ENCODE assay signal across 8 cellular contexts in genomic region chr7:156969972-156970420, GRCh38. TPM values are rescaled to one million over a fixed set of nuclear protein-coding genes. Genes with fewer than 3 reads are reported as not detected.
DNase-seq lines count a peak whose midpoint lies in the region; ATAC-seq, FAIRE-seq and TF ChIP-seq lines count a peak whose summit lies in the region.

No MANE protein-coding gene starts in this region.

- H4K91ac ChIP-seq in IMR-90 (ENCODE audit: insufficient read depth, low read depth, low read length) (no peak overlapping the region), neuronal stem cell (ENCODE audit: low read depth, low read length, poor library complexity) (no peak overlapping the region)

- H2BK15ac ChIP-seq in IMR-90 (ENCODE audit: low read depth, low read length) (no peak overlapping the region), neuronal stem cell (ENCODE audit: low read length) (no peak overlapping the region)

- peak overlapping the region in 1 of 7 donors; percentile 67 for H3K27ac Mint-ChIP-seq in CD4-positive, alpha-beta memory T cell
- H3K27ac Mint-ChIP-seq in mesothelial cell of epicardium: no peak overlapping the region

- H3K9ac ChIP-seq in IMR-90 (ENCODE audit: low read depth, low read length) (no peak overlapping the region), neuronal stem cell (ENCODE audit: low read depth, low read length, poor library complexity) (no peak overlapping the region)

- CTCF ChIA-PET in CD4-positive, alpha-beta memory T cell (lab: Charles Lee; ENCODE audit: partially characterized antibody): interaction anchor here (0.7 to 2.7 kb wide), 5 partner anchors 9 to 369 kb away, joined by 3 to 9 read pairs (median 7); no protein-coding TSS in a partner anchor
- CTCF ChIA-PET in IMR-90 (lab: Yijun Ruan, JAX): interaction anchor here (0.6 to 1.0 kb wide), 2 partner anchors 109 to 434 kb away, joined by 3 to 5 read pairs; no protein-coding TSS in a partner anchor

- dilution Hi-C loops in IMR-90 (cut with HindIII; ENCODE audit: low sequenced_read_pairs, unreplicated experiment): no loop called here

- no peak overlapping the region for H3K23ac ChIP-seq in IMR-90 (ENCODE audit: low read depth, low read length)
- H3K23ac ChIP-seq in neuronal stem cell (ENCODE audit: low read depth, low read length, poor library complexity): no peak overlapping the region

- H2AK9ac ChIP-seq in IMR-90 (replicated peaks; ENCODE audit: low read depth, low read length, poor library complexity): no peak overlapping the region

- FAIRE-seq in GM12891 (lab: Jason Lieb, UNC): no peak

- no peak for TF ChIP-seq POLR2A in IMR-90 (IDR thresholded peaks at IDR 0.05; ENCODE audit: low read depth, low read length)
- TF ChIP-seq POLR2A in adrenal gland (IDR thresholded peaks at IDR 0.05): no peak
- no peak for TF ChIP-seq POLR2A in GM12891 (IDR thresholded peaks at IDR 0.05; ENCODE audit: low read depth, low read length)

- no peak overlapping the region for H3K14ac ChIP-seq in IMR-90 (replicated peaks; ENCODE audit: low read depth, low read length)
- H3K14ac ChIP-seq in neuronal stem cell (ENCODE audit: low read length): no peak overlapping the region

- no peaks in the 10 kb centered on the region; the same call in 1 of the 2 replicates for H4K20me1 ChIP-seq in IMR-90 (ENCODE audit: insufficient read depth, low read length)

- H4K5ac ChIP-seq in IMR-90 (ENCODE audit: low read depth, low read length): no peak overlapping the region

- H3K9me3 ChIP-seq in CD4-positive, alpha-beta memory T cell (ENCODE audit: control insufficient read depth in 1 of 2, low read length in 2 of 2): no peaks in the 10 kb centered on the region
- H3K9me3 ChIP-seq in IMR-90 (ENCODE audit: control insufficient read depth, insufficient read depth, low read length): no peaks in the 10 kb centered on the region
- H3K9me3 ChIP-seq in adrenal gland (replicated peaks in 1 of 3): no peaks in the 10 kb centered on the region
- H3K9me3 ChIP-seq in neuronal stem cell (replicated peaks in 1 of 2; ENCODE audit: control insufficient read depth in 2 of 2, insufficient read depth in 1 of 2, low read depth in 1 of 2, low read length in 2 of 2): peaks cover 0 to 2% of the 10 kb centered on the region in 2 donors

- no peaks in the 10 kb centered on the region for H3K27me3 ChIP-seq in CD4-positive, alpha-beta memory T cell (ENCODE audit: insufficient read depth, low read length)
- H3K27me3 ChIP-seq in IMR-90 (ENCODE audit: control insufficient read depth, insufficient read depth, low read length) (no peaks in the 10 kb centered on the region), adrenal gland (no peaks in the 10 kb centered on the region), neuronal stem cell (ENCODE audit: control insufficient read depth in 3 of 3, insufficient read depth in 3 of 3, low read depth in 1 of 3, low read length in 3 of 3) (no peaks in the 10 kb centered on the region)

- no peaks in the 10 kb centered on the region for H3K9me3 Mint-ChIP-seq in CD4-positive, alpha-beta memory T cell
- H3K9me3 Mint-ChIP-seq in mesothelial cell of epicardium: no peaks in the 10 kb centered on the region

- H3K18ac ChIP-seq in IMR-90 (ENCODE audit: low read depth, low read length): no peak overlapping the region
- no peak overlapping the region for H3K18ac ChIP-seq in neuronal stem cell (ENCODE audit: low read length)

- no peaks in the 10 kb centered on the region for H3K27me3 Mint-ChIP-seq in CD4-positive, alpha-beta memory T cell
- H3K27me3 Mint-ChIP-seq in mesothelial cell of epicardium (ENCODE audit: low read depth): no peaks in the 10 kb centered on the region

- TF ChIP-seq RAD21 in IMR-90 (IDR thresholded peaks at IDR 0.05; ENCODE audit: low read length): peak; percentile 31; the same call in 1 of the 2 replicates

- intact Hi-C loops in CD4-positive, alpha-beta memory T cell (cut with micrococcal nuclease): loop anchor here (2.0 to 10.0 kb wide), 4 partner anchors 61 to 417 kb away; no protein-coding TSS in a partner anchor
- intact Hi-C loops in IMR-90 (cut with micrococcal nuclease): loop anchor here (1.0 to 10.0 kb wide), 4 partner anchors 167 to 405 kb away; partner anchors contain the start of gene UBE3C
- intact Hi-C loops in adrenal gland (cut with DNase I): loop anchor here (10.0 kb wide), 2 partner anchors 255 to 265 kb away; no protein-coding TSS in a partner anchor

- no peak overlapping the region for H2BK20ac ChIP-seq in IMR-90 (ENCODE audit: low read depth, low read length)

- TF ChIP-seq CTCF in IMR-90 (conservative IDR thresholded peaks at IDR 0.05; ENCODE audit: low read depth, low read length): peak; percentile 45
- peak; percentile 16 to 51 (median 36) for TF ChIP-seq CTCF in adrenal gland (IDR thresholded peaks at IDR 0.05)
- TF ChIP-seq CTCF in mesothelial cell of epicardium (IDR thresholded peaks at IDR 0.05; ENCODE audit: unreplicated experiment): peak; percentile 78

- no peak overlapping the region for H2AK5ac ChIP-seq in IMR-90 (ENCODE audit: low read depth, low read length)
- no peak overlapping the region for H2AK5ac ChIP-seq in neuronal stem cell (ENCODE audit: low read depth, low read length)

- no peaks in the 10 kb centered on the region for H3K4me1 Mint-ChIP-seq in CD4-positive, alpha-beta memory T cell
- H3K4me1 Mint-ChIP-seq in mesothelial cell of epicardium: no peaks in the 10 kb centered on the region

- H3K36me3 ChIP-seq in CD4-positive, alpha-beta memory T cell (ENCODE audit: insufficient read depth, low read length): peaks cover 30% of the 10 kb centered on the region
- peaks cover 41% of the 10 kb centered on the region for H3K36me3 ChIP-seq in IMR-90 (ENCODE audit: control insufficient read depth, insufficient read depth, low read length)
- peaks cover 0 to 40% of the 10 kb centered on the region in 2 donors for H3K36me3 ChIP-seq in adrenal gland (replicated peaks in 1 of 2)
- H3K36me3 ChIP-seq in neuronal stem cell (replicated peaks in 1 of 2; ENCODE audit: control insufficient read depth in 2 of 2, insufficient read depth in 2 of 2, low read length in 2 of 2): peaks cover 17 to 76% of the 10 kb centered on the region in 2 donors

- BruUV-seq in IMR-90 (replicated peaks; lab: Mats Ljungman, UMichigan): no TSS peak

- H3K9me1 ChIP-seq in IMR-90 (ENCODE audit: insufficient read depth, low read length): no peaks in the 10 kb centered on the region

- in situ Hi-C loops in IMR-90 (cut with MboI; ENCODE audit: low sequenced_read_pairs): loop anchor here (25.0 kb wide), 3 partner anchors 167 to 417 kb away; partner anchors contain the start of gene UBE3C

- 100% methylated on average over 2 of the region's 3 CpGs; no CpG with 5 or more reads in 1 of the 2 experiments for WGBS in IMR-90 (ENCODE audit: extremely low coverage in 2 of 2, insufficient read length in 1 of 2), 2 experiments
- WGBS in adrenal gland, 4 donors: 67 to 71% (median 71%) methylated on average over 3 of the region's 3 CpGs
- no CpG with 5 or more reads among the region's 3 CpGs for WGBS in neuronal stem cell (ENCODE audit: extremely low coverage in 2 of 2, insufficient read length in 2 of 2, insufficient replicate concordance in 1 of 2), 2 donors

- no peak overlapping the region for H3K56ac ChIP-seq in IMR-90 (ENCODE audit: extremely low read depth, insufficient read depth, low read length)

- H3K4me1 ChIP-seq in CD4-positive, alpha-beta memory T cell (ENCODE audit: insufficient read depth, low read length): no peaks in the 10 kb centered on the region
- H3K4me1 ChIP-seq in IMR-90 (ENCODE audit: control insufficient read depth, insufficient read depth, low read length) (no peaks in the 10 kb centered on the region), adrenal gland (replicated peaks in 1 of 2) (no peaks in the 10 kb centered on the region), neuronal stem cell (ENCODE audit: control insufficient read depth in 2 of 2, insufficient read depth in 1 of 2, low read depth in 1 of 2, low read length in 2 of 2) (no peaks in the 10 kb centered on the region)

- H3K4me3 ChIP-seq in CD4-positive, alpha-beta memory T cell (ENCODE audit: low read length in 2 of 2): no peak overlapping the region
- no peak overlapping the region for H3K4me3 ChIP-seq in IMR-90 (ENCODE audit: insufficient read depth, low read depth, low read length)
- H3K4me3 ChIP-seq in adrenal gland: no peak overlapping the region
- H3K4me3 ChIP-seq in neuronal stem cell (ENCODE audit: low read length in 2 of 2): no peak overlapping the region

- H2BK120ac ChIP-seq in IMR-90 (ENCODE audit: low read depth, low read length) (no peak overlapping the region), neuronal stem cell (ENCODE audit: low read depth, low read length) (no peak overlapping the region)

- H2AFZ ChIP-seq in IMR-90 (replicated peaks; ENCODE audit: low read length, poor library complexity) (no peak overlapping the region), neuronal stem cell (ENCODE audit: low read length) (no peak overlapping the region)

- H3K4me3 Mint-ChIP-seq in CD4-positive, alpha-beta memory T cell: no peak overlapping the region
- no peak overlapping the region for H3K4me3 Mint-ChIP-seq in mesothelial cell of epicardium

- H3K36me3 Mint-ChIP-seq in CD4-positive, alpha-beta memory T cell: peaks cover 44 to 55% of the 10 kb centered on the region in 2 donors
- peaks cover 24% of the 10 kb centered on the region for H3K36me3 Mint-ChIP-seq in mesothelial cell of epicardium

- ATAC-seq in IMR-90 (ENCODE audit: low read depth): peak; percentile 82
- no peak for ATAC-seq in HG03135 (IDR thresholded peaks at IDR 0.05; ENCODE audit: unreplicated experiment)

- POLR2A ChIA-PET in CD4-positive, alpha-beta memory T cell (lab: Charles Lee; ENCODE audit: partially characterized antibody): no interaction called here
- POLR2A ChIA-PET in IMR-90 (lab: Charles Lee; ENCODE audit: unreplicated experiment): no interaction called here

- H3K79me1 ChIP-seq in IMR-90 (ENCODE audit: low read depth in 1 of 2, low read length in 2 of 2): peaks cover 0 to 3% of the 10 kb centered on the region in 2 experiments; a peak in 1 of 4 replicates
- H3K79me1 ChIP-seq in neuronal stem cell (ENCODE audit: low read depth, low read length): no peaks in the 10 kb centered on the region

- H4K8ac ChIP-seq in IMR-90 (ENCODE audit: low read depth in 2 of 2, low read length in 2 of 2) (no peak overlapping the region), neuronal stem cell (ENCODE audit: low read depth, low read length) (no peak overlapping the region)

- peak in 4 of 5 donors; percentile 12 to 27 (median 24) for DNase-seq in CD4-positive, alpha-beta memory T cell
- peak; percentile 9 for DNase-seq in IMR-90
- DNase-seq in adrenal gland: no peak
- DNase-seq in mesothelial cell of epicardium (ENCODE audit: low spot score in 2 of 2, unreplicated experiment in 2 of 2): peak in 1 of 2 experiments; percentile 20
- no peak for DNase-seq in neuronal stem cell (ENCODE audit: low spot score)
- DNase-seq in GM12891 (ENCODE audit: insufficient read length, low spot score): no peak
- DNase-seq in NCI-H774 (lab: John Stamatoyannopoulos, UW): no peak

- H3K4me2 ChIP-seq in IMR-90 (ENCODE audit: low read depth, low read length) (no peak overlapping the region), neuronal stem cell (ENCODE audit: insufficient read depth, low read length, poor library complexity, severe bottlenecking) (no peak overlapping the region)

- H2BK5ac ChIP-seq in IMR-90 (ENCODE audit: low read depth, low read length, poor library complexity, severe bottlenecking) (no peak overlapping the region), neuronal stem cell (ENCODE audit: low read length) (no peak overlapping the region)

- no peak overlapping the region for H3K27ac ChIP-seq in CD4-positive, alpha-beta memory T cell (ENCODE audit: low read depth, low read length)
- H3K27ac ChIP-seq in IMR-90 (ENCODE audit: insufficient read depth, low read length) (no peak overlapping the region), adrenal gland (no peak overlapping the region), neuronal stem cell (replicated peaks; ENCODE audit: low read length) (no peak overlapping the region)

- H3K4ac ChIP-seq in IMR-90 (ENCODE audit: low read depth, low read length) (no peak overlapping the region), neuronal stem cell (ENCODE audit: low read length) (no peak overlapping the region)

- H2BK12ac ChIP-seq in neuronal stem cell (ENCODE audit: low read length): no peak overlapping the region

RNA-seq across cellular contexts. Expression of gene NOM1, which starts 20.5 kb away (rescaled TPM):
- 10 to 100 TPM; 31.4 to 32.5 TPM for total RNA-seq in CD4-positive, alpha-beta memory T cell
- polyA plus RNA-seq in CD4-positive, alpha-beta memory T cell: 1 to 10 TPM in 1 of 2 donors, under 1 TPM in 1; 0.82 to 9.8 TPM
- 15.4 and 16.4 TPM in 2 replicates for total RNA-seq in IMR-90 (2012; rRNA removed)
- 14.3 and 15.3 TPM in 2 replicates for polyA plus RNA-seq in IMR-90 (2012; rRNA removed)
- 3.5 and 6.4 TPM in 2 replicates for polyA plus RNA-seq in IMR-90 (2012; cell fraction: cytosol; rRNA removed)
- polyA plus RNA-seq in IMR-90 (2012; cell fraction: nucleus; rRNA removed; ENCODE audit: low replicate concordance): 29.4 and 48.6 TPM in 2 replicates
- 10 to 100 TPM in 6 of 8 donors, 1 to 10 TPM in 2; 5.6 to 17.7 (median 15.7) TPM for total RNA-seq in adrenal gland
- polyA plus RNA-seq in adrenal gland: 10 to 100 TPM in 2 of 3 donors, 1 to 10 TPM in 1; 7.7 to 13.9 (median 12.0) TPM
- total RNA-seq in mesothelial cell of epicardium: 27.0 to 29.3 TPM (median 29.1 TPM) in 3 replicates
- polyA plus RNA-seq in neuronal stem cell (2013, experiment 1 of 2): 7.5 TPM
- polyA plus RNA-seq in neuronal stem cell (2013, experiment 2 of 2): 7.7 TPM
- 12.6 TPM for polyA plus RNA-seq in GM12891 (2012; ENCODE audit: low read depth, missing spikeins)

RNA-seq across cellular contexts. Expression of gene MNX1, which starts 40.5 kb away (rescaled TPM):
- total RNA-seq in CD4-positive, alpha-beta memory T cell: not detected
- not detected for polyA plus RNA-seq in CD4-positive, alpha-beta memory T cell
- not detected in 2 replicates for total RNA-seq in IMR-90 (2012; rRNA removed)
- polyA plus RNA-seq in IMR-90 (2012; rRNA removed): not detected in 2 replicates
- polyA plus RNA-seq in IMR-90 (2012; cell fraction: cytosol; rRNA removed): not detected in 2 replicates
- not detected in 2 replicates for polyA plus RNA-seq in IMR-90 (2012; cell fraction: nucleus; rRNA removed; ENCODE audit: low replicate concordance)
- total RNA-seq in adrenal gland: under 1 TPM in 1 of 8 donors, not detected in 7; 0.11 TPM
- not detected for polyA plus RNA-seq in adrenal gland
- total RNA-seq in mesothelial cell of epicardium: not detected in 3 replicates
- polyA plus RNA-seq in neuronal stem cell (2013, experiment 1 of 2): not detected
- 0.04 TPM for polyA plus RNA-seq in neuronal stem cell (2013, experiment 2 of 2)
- 0.39 TPM for polyA plus RNA-seq in GM12891 (2012; ENCODE audit: low read depth, missing spikeins)

Comparison
In these comparisons a context has a peak if more than half of its experiments do, and no peak if none do; other contexts are left out.
1. DNase-seq: peak in CD4-positive, alpha-beta memory T cell (4 of 5) and IMR-90 (single experiment); none in adrenal gland (0 of 7), neuronal stem cell (single experiment), GM12891 (single experiment) and NCI-H774 (single experiment).
2. Peak in every context shown above with its lines, with median percentiles within 50 percentile points of each other: CTCF ChIP-seq.